Comparison of ENCODE assay signal across 17 cellular contexts in genomic region chr1:216599851-216600250, GRCh38.
DNase-seq lines count a peak whose midpoint lies in the region; ATAC-seq, FAIRE-seq and TF ChIP-seq lines count a peak whose summit lies in the region.
"Had no signal": no experiment of that assay in that cellular context is flagged by ENCODE, and none has a peak within 500 bp of the region (broad histone marks: within the 10 kb centered on the region; RNA-seq: fewer than 3 reads in every experiment).

No MANE protein-coding gene starts in this region.

- no peak overlapping the region for H3K4me2 ChIP-seq in astrocyte (ENCODE audit: low read length)

- H3K9me3 ChIP-seq in heart left ventricle (no peaks in the 10 kb centered on the region), astrocyte (ENCODE audit: insufficient read depth, low read depth, low read length) (no peaks in the 10 kb centered on the region), upper lobe of right lung (no peaks in the 10 kb centered on the region), Peyer's patch (no peaks in the 10 kb centered on the region)
- H3K9me3 ChIP-seq: ovary had no signal

- H3K9me3 Mint-ChIP-seq in astrocyte (ENCODE audit: unreplicated experiment) = no peaks in the 10 kb centered on the region
- no peaks in the 10 kb centered on the region for H3K9me3 Mint-ChIP-seq in nephron progenitor cell

- WGBS in heart left ventricle, 4 donors = 86 to 91% (median 88%) methylated on average over 6 of the region's 6 CpGs

- H3K4me1 ChIP-seq in heart left ventricle (peaks cover 0 to 8% (median 4%) of the 10 kb centered on the region in 12 donors), astrocyte (ENCODE audit: insufficient read depth, low read length) (no peaks in the 10 kb centered on the region), upper lobe of right lung (no peaks in the 10 kb centered on the region), Peyer's patch (peaks cover 0 to 5% (median 0%) of the 10 kb centered on the region in 4 donors)

- ATAC-seq in heart left ventricle = no peak
- ATAC-seq in Right ventricle myocardium superior (ENCODE audit: poor library complexity) = no peak
- ATAC-seq in upper lobe of right lung = no peak
- ATAC-seq in GM19035 (IDR thresholded peaks at IDR 0.05; ENCODE audit: unreplicated experiment) = no peak

- H3K36me3 Mint-ChIP-seq in astrocyte (ENCODE audit: low read depth, unreplicated experiment) (no peaks in the 10 kb centered on the region), nephron progenitor cell (ENCODE audit: low read depth) (no peaks in the 10 kb centered on the region)

- intact Hi-C loops in heart left ventricle (cut with DNase I) (loop anchor here in 3 of 10 donors (5.0 to 10.0 kb wide), 3 partner anchors 68 to 125 kb away; partner anchors contain the start of gene ESRRG (in 3 of the 3)), Right ventricle myocardium superior (cut with DNase I) (no loop called here), upper lobe of right lung (cut with DNase I) (no loop called here)

- peak overlapping the region; percentile 98 for H2AFZ ChIP-seq in astrocyte (ENCODE audit: low read depth, low read length)

- no peaks in the 10 kb centered on the region for H4K20me1 ChIP-seq in astrocyte (ENCODE audit: insufficient read depth, low read length)

- H3K4me3 ChIP-seq in heart left ventricle = no peak overlapping the region
- no peak overlapping the region for H3K4me3 ChIP-seq in astrocyte (ENCODE audit: insufficient read depth, low read depth, low read length)
- no peak overlapping the region for H3K4me3 ChIP-seq in upper lobe of right lung
- H3K4me3 ChIP-seq in Peyer's patch = no peak overlapping the region
- H3K4me3 ChIP-seq: lung, ovary had no signal

- H3K27ac Mint-ChIP-seq in astrocyte (ENCODE audit: unreplicated experiment) = no peak overlapping the region
- no peak overlapping the region for H3K27ac Mint-ChIP-seq in nephron progenitor cell

- no peak overlapping the region for H3K9ac ChIP-seq in astrocyte (ENCODE audit: low read length)

- H3K36me3 ChIP-seq in heart left ventricle (no peaks in the 10 kb centered on the region), astrocyte (ENCODE audit: insufficient read depth, low read length) (no peaks in the 10 kb centered on the region), upper lobe of right lung (no peaks in the 10 kb centered on the region), Peyer's patch (no peaks in the 10 kb centered on the region)
- H3K36me3 ChIP-seq: ovary had no signal

- no peak overlapping the region for H3K4me3 Mint-ChIP-seq in astrocyte (ENCODE audit: unreplicated experiment)
- H3K4me3 Mint-ChIP-seq in nephron progenitor cell = peak overlapping the region; percentile 67

- H3K27me3 ChIP-seq in heart left ventricle = no peaks in the 10 kb centered on the region
- H3K27me3 ChIP-seq in astrocyte (ENCODE audit: insufficient read depth, low read length) = no peaks in the 10 kb centered on the region
- H3K27me3 ChIP-seq in upper lobe of right lung = no peaks in the 10 kb centered on the region
- H3K27me3 ChIP-seq in Peyer's patch = no peaks in the 10 kb centered on the region
- H3K27me3 ChIP-seq: ovary had no signal

- no peak for FAIRE-seq in astrocyte (lab: Jason Lieb, UNC)
- FAIRE-seq: bronchial epithelial cell, G401.6, RCC 7860 had no signal

- DNase-seq in heart left ventricle (no peak), Right ventricle myocardium superior (no peak), astrocyte (ENCODE audit: low read depth) (no peak), nephron progenitor cell (no peak), upper lobe of right lung (no peak), Peyer's patch (no peak), SW 1271 (lab: John Stamatoyannopoulos, UW) (no peak)
- DNase-seq: activated CD4-positive, CD25-positive, alpha-beta regulatory T cell; activated naive CD4-positive, alpha-beta T cell treated with Interleukin-2 at 50 U/mL for 16 hours; NCI-H1417 treated with DMSO at 0.1 percent for 48 hours; NCI-H510A; ovary had no signal

- H3K27me3 Mint-ChIP-seq in astrocyte (ENCODE audit: low read depth, unreplicated experiment) = no peaks in the 10 kb centered on the region
- no peaks in the 10 kb centered on the region for H3K27me3 Mint-ChIP-seq in nephron progenitor cell (ENCODE audit: low read depth, poor library complexity)

- TF ChIP-seq POLR2A in heart left ventricle (IDR thresholded peaks at IDR 0.05) = no peak
- no peak for TF ChIP-seq POLR2A in Peyer's patch (IDR thresholded peaks at IDR 0.05)

- TF ChIP-seq CTCF in heart left ventricle (IDR thresholded peaks at IDR 0.05) (no peak), astrocyte (IDR thresholded peaks at IDR 0.05; ENCODE audit: insufficient read depth, low read depth, low read length) (no peak), nephron progenitor cell (IDR thresholded peaks at IDR 0.05) (no peak), upper lobe of right lung (IDR thresholded peaks at IDR 0.05) (no peak), Peyer's patch (IDR thresholded peaks at IDR 0.05) (no peak)

- H3K4me1 Mint-ChIP-seq in astrocyte (ENCODE audit: low read depth, unreplicated experiment) (no peaks in the 10 kb centered on the region), nephron progenitor cell (peaks cover 33% of the 10 kb centered on the region)

- H3K79me2 ChIP-seq in astrocyte (ENCODE audit: insufficient read depth, low read length) = no peaks in the 10 kb centered on the region

- peak overlapping the region in 7 of 12 donors; percentile 89 to 97 (median 94) for H3K27ac ChIP-seq in heart left ventricle
- H3K27ac ChIP-seq in astrocyte (ENCODE audit: low read depth, low read length) = no peak overlapping the region
- H3K27ac ChIP-seq in upper lobe of right lung = peak overlapping the region; percentile 95
- peak overlapping the region in 1 of 4 donors; percentile 94 for H3K27ac ChIP-seq in Peyer's patch
